Comparison of ENCODE assay signal across 1 cellular context in the genomic region with DNA sequence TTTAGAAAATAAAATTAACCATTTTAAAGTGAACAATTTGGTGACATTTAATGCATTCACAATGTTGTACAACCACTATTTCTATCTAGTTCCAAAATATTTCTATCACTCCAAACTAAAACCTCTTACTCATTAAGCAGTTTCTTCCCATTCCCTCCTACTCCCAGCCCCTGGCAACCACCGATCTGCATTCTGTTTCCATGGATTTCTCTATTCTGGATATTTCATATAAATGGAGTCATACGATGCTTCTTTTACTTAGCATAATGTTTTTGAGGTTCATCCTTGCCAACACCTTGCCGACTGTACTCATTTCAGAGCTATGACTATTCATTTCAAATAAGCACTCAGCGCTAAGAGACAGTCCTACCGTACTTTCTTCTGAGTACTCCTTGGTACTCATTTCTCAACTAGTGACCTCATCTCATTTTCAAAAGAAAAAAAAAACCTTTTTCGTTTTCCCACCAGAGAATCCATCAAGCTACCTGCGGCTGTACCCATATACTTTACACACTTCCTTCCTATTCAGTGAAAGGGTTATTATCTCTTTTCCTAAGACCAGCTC.
A peak's percentile ranks its signal among the peaks of the same experiment; 100 is the strongest.
TF ChIP-seq lines count a peak whose summit lies in the region.

No MANE protein-coding gene starts in this region.

TF ChIP-seq in GM12878, 131 proteins besides CTCF, POLR2A, EP300 and RAD21 (continued from another document and continues in another):
- no peak for TF ChIP-seq NBN (IDR thresholded peaks at IDR 0.05)
- TF ChIP-seq SMAD1 (IDR thresholded peaks at IDR 0.05; ENCODE audit: low read depth, partially characterized antibody) = no peak
- TF ChIP-seq, protein P1, sequence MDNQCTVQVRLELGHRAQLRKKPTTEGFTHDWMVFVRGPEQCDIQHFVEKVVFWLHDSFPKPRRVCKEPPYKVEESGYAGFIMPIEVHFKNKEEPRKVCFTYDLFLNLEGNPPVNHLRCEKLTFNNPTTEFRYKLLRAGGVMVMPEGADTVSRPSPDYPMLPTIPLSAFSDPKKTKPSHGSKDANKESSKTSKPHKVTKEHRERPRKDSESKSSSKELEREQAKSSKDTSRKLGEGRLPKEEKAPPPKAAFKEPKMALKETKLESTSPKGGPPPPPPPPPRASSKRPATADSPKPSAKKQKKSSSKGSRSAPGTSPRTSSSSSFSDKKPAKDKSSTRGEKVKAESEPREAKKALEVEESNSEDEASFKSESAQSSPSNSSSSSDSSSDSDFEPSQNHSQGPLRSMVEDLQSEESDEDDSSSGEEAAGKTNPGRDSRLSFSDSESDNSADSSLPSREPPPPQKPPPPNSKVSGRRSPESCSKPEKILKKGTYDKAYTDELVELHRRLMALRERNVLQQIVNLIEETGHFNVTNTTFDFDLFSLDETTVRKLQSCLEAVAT (IDR thresholded peaks at IDR 0.05) = no peak
- TF ChIP-seq, protein P2, sequence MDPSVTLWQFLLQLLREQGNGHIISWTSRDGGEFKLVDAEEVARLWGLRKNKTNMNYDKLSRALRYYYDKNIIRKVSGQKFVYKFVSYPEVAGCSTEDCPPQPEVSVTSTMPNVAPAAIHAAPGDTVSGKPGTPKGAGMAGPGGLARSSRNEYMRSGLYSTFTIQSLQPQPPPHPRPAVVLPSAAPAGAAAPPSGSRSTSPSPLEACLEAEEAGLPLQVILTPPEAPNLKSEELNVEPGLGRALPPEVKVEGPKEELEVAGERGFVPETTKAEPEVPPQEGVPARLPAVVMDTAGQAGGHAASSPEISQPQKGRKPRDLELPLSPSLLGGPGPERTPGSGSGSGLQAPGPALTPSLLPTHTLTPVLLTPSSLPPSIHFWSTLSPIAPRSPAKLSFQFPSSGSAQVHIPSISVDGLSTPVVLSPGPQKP (IDR thresholded peaks at IDR 0.05; ENCODE audit: low read depth, low read length) = no peak
- no peak for TF ChIP-seq BHLHE40 (IDR thresholded peaks at IDR 0.05; ENCODE audit: borderline replicate concordance in 1 of 2, low read depth in 2 of 2, low read length in 1 of 2)
- no peak for TF ChIP-seq NR2C1 (IDR thresholded peaks at IDR 0.05)
- TF ChIP-seq, protein P3, sequence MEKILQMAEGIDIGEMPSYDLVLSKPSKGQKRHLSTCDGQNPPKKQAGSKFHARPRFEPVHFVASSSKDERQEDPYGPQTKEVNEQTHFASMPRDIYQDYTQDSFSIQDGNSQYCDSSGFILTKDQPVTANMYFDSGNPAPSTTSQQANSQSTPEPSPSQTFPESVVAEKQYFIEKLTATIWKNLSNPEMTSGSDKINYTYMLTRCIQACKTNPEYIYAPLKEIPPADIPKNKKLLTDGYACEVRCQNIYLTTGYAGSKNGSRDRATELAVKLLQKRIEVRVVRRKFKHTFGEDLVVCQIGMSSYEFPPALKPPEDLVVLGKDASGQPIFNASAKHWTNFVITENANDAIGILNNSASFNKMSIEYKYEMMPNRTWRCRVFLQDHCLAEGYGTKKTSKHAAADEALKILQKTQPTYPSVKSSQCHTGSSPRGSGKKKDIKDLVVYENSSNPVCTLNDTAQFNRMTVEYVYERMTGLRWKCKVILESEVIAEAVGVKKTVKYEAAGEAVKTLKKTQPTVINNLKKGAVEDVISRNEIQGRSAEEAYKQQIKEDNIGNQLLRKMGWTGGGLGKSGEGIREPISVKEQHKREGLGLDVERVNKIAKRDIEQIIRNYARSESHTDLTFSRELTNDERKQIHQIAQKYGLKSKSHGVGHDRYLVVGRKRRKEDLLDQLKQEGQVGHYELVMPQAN (conservative IDR thresholded peaks at IDR 0.05) = no peak
- no peak for TF ChIP-seq HDAC6 (IDR thresholded peaks at IDR 0.05; ENCODE audit: unreplicated experiment)
- no peak for TF ChIP-seq EED (IDR thresholded peaks at IDR 0.05; ENCODE audit: low read depth)
- no peak for TF ChIP-seq ZNF274 (IDR thresholded peaks at IDR 0.05; ENCODE audit: insufficient read depth, insufficient read length)
- no peak for TF ChIP-seq SPI1 (IDR thresholded peaks at IDR 0.05; ENCODE audit: borderline replicate concordance, insufficient read depth, low read depth, low read length)
- no peak for TF ChIP-seq PAX8 (IDR thresholded peaks at IDR 0.05)
- TF ChIP-seq CEBPB (IDR thresholded peaks at IDR 0.05; ENCODE audit: borderline replicate concordance in 1 of 2, low read depth in 2 of 2, low read length in 2 of 2) = no peak
- no peak for TF ChIP-seq BCL11A (IDR thresholded peaks at IDR 0.05; ENCODE audit: low read depth, low read length)
- TF ChIP-seq TARDBP (IDR thresholded peaks at IDR 0.05; ENCODE audit: borderline replicate concordance) = no peak
- no peak for TF ChIP-seq STAT1 (conservative IDR thresholded peaks at IDR 0.05)
- TF ChIP-seq POLR2AphosphoS5 (IDR thresholded peaks at IDR 0.05; ENCODE audit: low read length) = no peak
- TF ChIP-seq SRF (IDR thresholded peaks at IDR 0.05; ENCODE audit: low read depth in 2 of 2, low read length in 2 of 2) = 0 out of 4 replicates have a peak, but pooled peaks of 1 of the 2 experiments have one; percentile 27
- no peak for TF ChIP-seq CHD4 (IDR thresholded peaks at IDR 0.05)
- TF ChIP-seq, protein P4, sequence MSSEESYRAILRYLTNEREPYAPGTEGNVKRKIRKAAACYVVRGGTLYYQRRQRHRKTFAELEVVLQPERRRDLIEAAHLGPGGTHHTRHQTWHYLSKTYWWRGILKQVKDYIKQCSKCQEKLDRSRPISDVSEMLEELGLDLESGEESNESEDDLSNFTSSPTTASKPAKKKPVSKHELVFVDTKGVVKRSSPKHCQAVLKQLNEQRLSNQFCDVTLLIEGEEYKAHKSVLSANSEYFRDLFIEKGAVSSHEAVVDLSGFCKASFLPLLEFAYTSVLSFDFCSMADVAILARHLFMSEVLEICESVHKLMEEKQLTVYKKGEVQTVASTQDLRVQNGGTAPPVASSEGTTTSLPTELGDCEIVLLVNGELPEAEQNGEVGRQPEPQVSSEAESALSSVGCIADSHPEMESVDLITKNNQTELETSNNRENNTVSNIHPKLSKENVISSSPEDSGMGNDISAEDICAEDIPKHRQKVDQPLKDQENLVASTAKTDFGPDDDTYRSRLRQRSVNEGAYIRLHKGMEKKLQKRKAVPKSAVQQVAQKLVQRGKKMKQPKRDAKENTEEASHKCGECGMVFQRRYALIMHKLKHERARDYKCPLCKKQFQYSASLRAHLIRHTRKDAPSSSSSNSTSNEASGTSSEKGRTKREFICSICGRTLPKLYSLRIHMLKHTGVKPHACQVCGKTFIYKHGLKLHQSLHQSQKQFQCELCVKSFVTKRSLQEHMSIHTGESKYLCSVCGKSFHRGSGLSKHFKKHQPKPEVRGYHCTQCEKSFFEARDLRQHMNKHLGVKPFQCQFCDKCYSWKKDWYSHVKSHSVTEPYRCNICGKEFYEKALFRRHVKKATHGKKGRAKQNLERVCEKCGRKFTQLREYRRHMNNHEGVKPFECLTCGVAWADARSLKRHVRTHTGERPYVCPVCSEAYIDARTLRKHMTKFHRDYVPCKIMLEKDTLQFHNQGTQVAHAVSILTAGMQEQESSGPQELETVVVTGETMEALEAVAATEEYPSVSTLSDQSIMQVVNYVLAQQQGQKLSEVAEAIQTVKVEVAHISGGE (CRISPR knock-in tag; IDR thresholded peaks at IDR 0.05) = no peak
- TF ChIP-seq FOXM1 (IDR thresholded peaks at IDR 0.05; ENCODE audit: low read depth, low read length) = 0 out of 2 replicates have a peak, but pooled peaks have one; percentile 21
- TF ChIP-seq BRCA1 (IDR thresholded peaks at IDR 0.05; ENCODE audit: low read depth, low read length) = no peak
- no peak for TF ChIP-seq ZNF217 (IDR thresholded peaks at IDR 0.05)
- TF ChIP-seq IKZF2 (IDR thresholded peaks at IDR 0.05) = no peak
- no peak for TF ChIP-seq PAX5 (IDR thresholded peaks at IDR 0.05; ENCODE audit: borderline replicate concordance, low read depth, low read length)
- TF ChIP-seq WRNIP1 (IDR thresholded peaks at IDR 0.05; ENCODE audit: borderline replicate concordance, low read depth, low read length) = no peak
- TF ChIP-seq SMAD5 (IDR thresholded peaks at IDR 0.05; ENCODE audit: low read depth) = no peak
- no peak for TF ChIP-seq TBL1XR1 (IDR thresholded peaks at IDR 0.05; ENCODE audit: low read depth, low read length)
- TF ChIP-seq ZNF384 (IDR thresholded peaks at IDR 0.05; ENCODE audit: borderline replicate concordance, low read depth, low read length) = no peak
- TF ChIP-seq ZNF24 (IDR thresholded peaks at IDR 0.05) = no peak
- TF ChIP-seq ATF7 (IDR thresholded peaks at IDR 0.05; ENCODE audit: low read depth) = 0 out of 2 replicates have a peak, but pooled peaks have one; percentile 11
- TF ChIP-seq JUNB (IDR thresholded peaks at IDR 0.05) = peak; percentile 91
- no peak for TF ChIP-seq MXI1 (IDR thresholded peaks at IDR 0.05; ENCODE audit: low read depth, low read length)
- no peak for TF ChIP-seq BACH1 (IDR thresholded peaks at IDR 0.05; ENCODE audit: borderline replicate concordance)
- TF ChIP-seq SMC3 (IDR thresholded peaks at IDR 0.05; ENCODE audit: borderline replicate concordance, low read length) = no peak
- TF ChIP-seq, protein P5, sequence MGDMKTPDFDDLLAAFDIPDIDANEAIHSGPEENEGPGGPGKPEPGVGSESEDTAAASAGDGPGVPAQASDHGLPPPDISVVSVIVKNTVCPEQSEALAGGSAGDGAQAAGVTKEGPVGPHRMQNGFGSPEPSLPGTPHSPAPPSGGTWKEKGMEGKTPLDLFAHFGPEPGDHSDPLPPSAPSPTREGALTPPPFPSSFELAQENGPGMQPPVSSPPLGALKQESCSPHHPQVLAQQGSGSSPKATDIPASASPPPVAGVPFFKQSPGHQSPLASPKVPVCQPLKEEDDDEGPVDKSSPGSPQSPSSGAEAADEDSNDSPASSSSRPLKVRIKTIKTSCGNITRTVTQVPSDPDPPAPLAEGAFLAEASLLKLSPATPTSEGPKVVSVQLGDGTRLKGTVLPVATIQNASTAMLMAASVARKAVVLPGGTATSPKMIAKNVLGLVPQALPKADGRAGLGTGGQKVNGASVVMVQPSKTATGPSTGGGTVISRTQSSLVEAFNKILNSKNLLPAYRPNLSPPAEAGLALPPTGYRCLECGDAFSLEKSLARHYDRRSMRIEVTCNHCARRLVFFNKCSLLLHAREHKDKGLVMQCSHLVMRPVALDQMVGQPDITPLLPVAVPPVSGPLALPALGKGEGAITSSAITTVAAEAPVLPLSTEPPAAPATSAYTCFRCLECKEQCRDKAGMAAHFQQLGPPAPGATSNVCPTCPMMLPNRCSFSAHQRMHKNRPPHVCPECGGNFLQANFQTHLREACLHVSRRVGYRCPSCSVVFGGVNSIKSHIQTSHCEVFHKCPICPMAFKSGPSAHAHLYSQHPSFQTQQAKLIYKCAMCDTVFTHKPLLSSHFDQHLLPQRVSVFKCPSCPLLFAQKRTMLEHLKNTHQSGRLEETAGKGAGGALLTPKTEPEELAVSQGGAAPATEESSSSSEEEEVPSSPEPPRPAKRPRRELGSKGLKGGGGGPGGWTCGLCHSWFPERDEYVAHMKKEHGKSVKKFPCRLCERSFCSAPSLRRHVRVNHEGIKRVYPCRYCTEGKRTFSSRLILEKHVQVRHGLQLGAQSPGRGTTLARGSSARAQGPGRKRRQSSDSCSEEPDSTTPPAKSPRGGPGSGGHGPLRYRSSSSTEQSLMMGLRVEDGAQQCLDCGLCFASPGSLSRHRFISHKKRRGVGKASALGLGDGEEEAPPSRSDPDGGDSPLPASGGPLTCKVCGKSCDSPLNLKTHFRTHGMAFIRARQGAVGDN (IDR thresholded peaks at IDR 0.05) = no peak
- no peak for TF ChIP-seq SUZ12 (IDR thresholded peaks at IDR 0.05; ENCODE audit: unreplicated experiment)
- TF ChIP-seq HDAC2 (IDR thresholded peaks at IDR 0.05) = no peak
- TF ChIP-seq SUPT20H (IDR thresholded peaks at IDR 0.05; ENCODE audit: borderline replicate concordance, control insufficient read depth, low read depth, low read length) = no peak
- TF ChIP-seq GATAD2B (conservative IDR thresholded peaks at IDR 0.05; ENCODE audit: low read depth) = no peak
- no peak for TF ChIP-seq YY1 (IDR thresholded peaks at IDR 0.05; ENCODE audit: low read depth, low read length)
- TF ChIP-seq, protein P6, sequence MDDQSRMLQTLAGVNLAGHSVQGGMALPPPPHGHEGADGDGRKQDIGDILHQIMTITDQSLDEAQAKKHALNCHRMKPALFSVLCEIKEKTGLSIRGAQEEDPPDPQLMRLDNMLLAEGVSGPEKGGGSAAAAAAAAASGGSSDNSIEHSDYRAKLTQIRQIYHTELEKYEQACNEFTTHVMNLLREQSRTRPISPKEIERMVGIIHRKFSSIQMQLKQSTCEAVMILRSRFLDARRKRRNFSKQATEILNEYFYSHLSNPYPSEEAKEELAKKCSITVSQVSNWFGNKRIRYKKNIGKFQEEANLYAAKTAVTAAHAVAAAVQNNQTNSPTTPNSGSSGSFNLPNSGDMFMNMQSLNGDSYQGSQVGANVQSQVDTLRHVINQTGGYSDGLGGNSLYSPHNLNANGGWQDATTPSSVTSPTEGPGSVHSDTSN (IDR thresholded peaks at IDR 0.05; ENCODE audit: insufficient replicate concordance, low read depth, low read length) = no peak
- TF ChIP-seq, protein P7, sequence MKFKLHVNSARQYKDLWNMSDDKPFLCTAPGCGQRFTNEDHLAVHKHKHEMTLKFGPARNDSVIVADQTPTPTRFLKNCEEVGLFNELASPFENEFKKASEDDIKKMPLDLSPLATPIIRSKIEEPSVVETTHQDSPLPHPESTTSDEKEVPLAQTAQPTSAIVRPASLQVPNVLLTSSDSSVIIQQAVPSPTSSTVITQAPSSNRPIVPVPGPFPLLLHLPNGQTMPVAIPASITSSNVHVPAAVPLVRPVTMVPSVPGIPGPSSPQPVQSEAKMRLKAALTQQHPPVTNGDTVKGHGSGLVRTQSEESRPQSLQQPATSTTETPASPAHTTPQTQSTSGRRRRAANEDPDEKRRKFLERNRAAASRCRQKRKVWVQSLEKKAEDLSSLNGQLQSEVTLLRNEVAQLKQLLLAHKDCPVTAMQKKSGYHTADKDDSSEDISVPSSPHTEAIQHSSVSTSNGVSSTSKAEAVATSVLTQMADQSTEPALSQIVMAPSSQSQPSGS (IDR thresholded peaks at IDR 0.05; ENCODE audit: low read length) = peak; percentile 77
- TF ChIP-seq NFIC (IDR thresholded peaks at IDR 0.05; ENCODE audit: low read depth, low read length) = 0 out of 2 replicates have a peak, but pooled peaks have one; percentile 17
- TF ChIP-seq ZBED1 (IDR thresholded peaks at IDR 0.05; ENCODE audit: borderline replicate concordance) = no peak
- TF ChIP-seq KLF5 (IDR thresholded peaks at IDR 0.05; ENCODE audit: partially characterized antibody) = no peak
- TF ChIP-seq EZH2 (IDR thresholded peaks at IDR 0.05; ENCODE audit: borderline replicate concordance, control insufficient read depth, low read depth, low read length) = no peak
- TF ChIP-seq FOS (IDR thresholded peaks at IDR 0.05; ENCODE audit: borderline replicate concordance, extremely low read depth, insufficient read length) = no peak
- 0 out of 4 replicates have a peak, but pooled peaks of 1 of the 2 experiments have one; percentile 51 for TF ChIP-seq ETV6 (conservative IDR thresholded peaks at IDR 0.05 in 1 of 2, IDR thresholded peaks at IDR 0.05 in 1 of 2; ENCODE audit: borderline replicate concordance in 1 of 2, low read depth in 1 of 2)
- no peak for TF ChIP-seq CHD2 (IDR thresholded peaks at IDR 0.05; ENCODE audit: borderline replicate concordance, low read depth, low read length)
- TF ChIP-seq TCF3 (IDR thresholded peaks at IDR 0.05; ENCODE audit: borderline replicate concordance, insufficient read depth, low read depth, low read length) = no peak
